In the genomic region with DNA sequence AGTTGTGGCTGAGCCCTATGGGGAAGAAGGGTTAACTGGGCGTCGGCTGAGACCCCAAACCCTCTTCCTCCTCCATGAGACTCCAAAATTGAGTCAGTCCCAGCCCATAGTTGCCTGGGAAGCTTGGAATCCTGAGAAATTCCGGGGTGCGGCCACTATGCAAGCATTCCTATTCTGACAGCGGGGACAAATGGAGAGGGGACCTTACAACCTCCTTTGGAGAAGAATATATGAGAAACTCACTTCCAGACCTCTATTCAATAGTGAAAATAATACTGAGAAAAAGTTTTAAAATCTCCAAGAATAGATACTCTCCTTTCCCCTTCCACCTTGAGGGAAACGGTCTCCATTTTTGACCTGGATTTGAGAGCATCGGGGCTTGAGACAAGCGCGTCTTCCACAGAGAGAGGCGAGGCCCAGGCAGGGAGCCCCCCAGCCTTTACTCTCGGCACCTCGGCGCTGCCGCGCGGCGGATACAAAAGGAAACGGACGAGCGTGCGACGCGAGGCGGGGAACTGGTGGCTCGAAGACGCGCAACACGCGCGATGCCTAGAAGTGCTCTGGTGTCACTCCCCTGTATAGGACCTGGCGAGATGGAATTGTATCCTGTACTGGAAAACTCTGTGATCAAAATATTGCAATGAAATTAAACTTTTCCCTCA, we compare ENCODE assay signal across 8 cellular contexts. TPM values are rescaled to one million over a fixed set of nuclear protein-coding genes. Genes with fewer than 3 reads are reported as not detected.
A peak's percentile ranks its signal among the peaks of the same experiment; 100 is the strongest.
DNase-seq lines count a peak whose midpoint lies in the region; TF ChIP-seq lines count a peak whose summit lies in the region.

No MANE protein-coding gene starts in this region.

- H3K4me2 ChIP-seq in neural cell (ENCODE audit: low read length): no peak overlapping the region

- H3K27me3 ChIP-seq in BJ (ENCODE audit: control insufficient read depth, insufficient read depth, low read length) (peaks cover 20% of the 10 kb centered on the region), dorsolateral prefrontal cortex (peaks cover 0 to 61% (median 34%) of the 10 kb centered on the region in 45 donors), neural cell (ENCODE audit: insufficient read depth, low read depth, low read length) (peaks cover 80% of the 10 kb centered on the region)

- H3K4me3 ChIP-seq in BJ (ENCODE audit: low read depth, low read length) (peak overlapping the region; percentile 9), dorsolateral prefrontal cortex (peak overlapping the region in 58 of 59 donors; percentile 9 to 69 (median 50)), neural cell (ENCODE audit: low read length) (peak overlapping the region; percentile 33)

- H3K27ac ChIP-seq in dorsolateral prefrontal cortex (peak overlapping the region in 1 of 59 donors; percentile 34), neural cell (ENCODE audit: low read length) (no peak overlapping the region)

- peaks cover 0 to 7% (median 0%) of the 10 kb centered on the region in 3 donors for H3K9me3 Mint-ChIP-seq in IgD-negative memory B cell

- POLR2A ChIA-PET in BJ (lab: Charles Lee): no interaction called here

- TF ChIP-seq CTCF in BJ (IDR thresholded peaks at IDR 0.05; ENCODE audit: insufficient read depth, low read depth, low read length) (no peak), dorsolateral prefrontal cortex (IDR thresholded peaks at IDR 0.05 in 54 of 56, conservative IDR thresholded peaks at IDR 0.05 in 2 of 56; ENCODE audit: low read depth in 1 of 56, partially characterized antibody in 56 of 56) (no peak), neural cell (IDR thresholded peaks at IDR 0.05; ENCODE audit: poor library complexity, severe bottlenecking) (no peak)

- H3K27me3 Mint-ChIP-seq in IgD-negative memory B cell: peaks cover 65% of the 10 kb centered on the region

- no peak for TF ChIP-seq EP300 in neural cell (conservative IDR thresholded peaks at IDR 0.05; ENCODE audit: poor library complexity, severe bottlenecking)

- H3K4me3 Mint-ChIP-seq in IgD-negative memory B cell: peak overlapping the region; percentile 13 to 89 (median 72)

- H3K4me1 Mint-ChIP-seq in IgD-negative memory B cell: peaks cover 18 to 23% (median 23%) of the 10 kb centered on the region in 3 donors

- no peak for TF ChIP-seq RAD21 in neural cell (conservative IDR thresholded peaks at IDR 0.05)

- H3K36me3 ChIP-seq in BJ (ENCODE audit: control insufficient read depth, insufficient read depth, low read length): no peaks in the 10 kb centered on the region
- H3K36me3 ChIP-seq in neural cell (ENCODE audit: insufficient read depth, low read length): no peaks in the 10 kb centered on the region

- DNase-seq in BJ (ENCODE audit: low read depth): no peak
- no peak for DNase-seq in dorsolateral prefrontal cortex
- DNase-seq in hepatic stellate cell (ENCODE audit: low spot score): no peak
- no peak for DNase-seq in foreskin melanocyte
- no peak for DNase-seq in HuH-7.5 (ENCODE audit: low spot score)
- DNase-seq in NCI-H1417 treated with DMSO at 0.1 percent for 48 hours (lab: John Stamatoyannopoulos, UW): no peak

- H2AFZ ChIP-seq in neural cell (ENCODE audit: low read depth, low read length): no peak overlapping the region

- peak overlapping the region; percentile 57 to 89 (median 78) for H3K27ac Mint-ChIP-seq in IgD-negative memory B cell

- no peaks in the 10 kb centered on the region for H3F3A ChIP-seq in neural cell (ENCODE audit: insufficient read depth, low read length, poor library complexity, severe bottlenecking)

- intact Hi-C loops in dorsolateral prefrontal cortex (cut with DNase I): no loop called here

- H3K9me3 ChIP-seq in neural cell (ENCODE audit: low read length): peaks cover 5% of the 10 kb centered on the region

- H3K36me3 Mint-ChIP-seq in IgD-negative memory B cell: peaks cover 5% of the 10 kb centered on the region

- H3K79me2 ChIP-seq in neural cell (replicated peaks; ENCODE audit: insufficient read depth, low read length): no peaks in the 10 kb centered on the region

- CTCF ChIA-PET in BJ (lab: Yijun Ruan, JAX): no interaction called here

- H3K9ac ChIP-seq in neural cell (ENCODE audit: low read length): no peak overlapping the region

- H4K20me1 ChIP-seq in neural cell (ENCODE audit: insufficient read depth): no peaks in the 10 kb centered on the region

- H3K9me2 ChIP-seq in neural cell (ENCODE audit: insufficient read depth, low read length): no peaks in the 10 kb centered on the region

TF ChIP-seq in neural cell, 6 proteins besides CTCF, POLR2A, EP300 and RAD21:
- TF ChIP-seq POLR2AphosphoS5 (IDR thresholded peaks at IDR 0.05) (peak; percentile 47), SMC3 (conservative IDR thresholded peaks at IDR 0.05; ENCODE audit: poor library complexity) (no peak), EZH2 (IDR thresholded peaks at IDR 0.05; ENCODE audit: borderline replicate concordance, insufficient read depth, low read length, poor library complexity, severe bottlenecking) (peak; percentile 92)

RNA-seq across cellular contexts. Expression of a gene that starts 11.1 kb away (rescaled TPM):
- polyA plus RNA-seq in BJ (2011; rRNA removed) (0.50 and 1.5 TPM in 2 replicates), IgD-negative memory B cell (22.7 TPM), neural cell (0.48 and 1.2 TPM in 2 replicates)
- polyA minus RNA-seq in BJ (2011; rRNA and poly(A)+ RNA removed): 6.4 and 6.5 TPM in 2 replicates
- total RNA-seq in dorsolateral prefrontal cortex: 10 to 100 TPM in 72 of 120 experiments, 1 to 10 TPM in 48; 2.4 to 40.3 (median 11.4) TPM
- polyA minus RNA-seq in neural cell: 0.23 TPM in 1 of 2 replicates, not detected in the other
